ENCODE assay signal across 16 cellular contexts in the genomic region with DNA sequence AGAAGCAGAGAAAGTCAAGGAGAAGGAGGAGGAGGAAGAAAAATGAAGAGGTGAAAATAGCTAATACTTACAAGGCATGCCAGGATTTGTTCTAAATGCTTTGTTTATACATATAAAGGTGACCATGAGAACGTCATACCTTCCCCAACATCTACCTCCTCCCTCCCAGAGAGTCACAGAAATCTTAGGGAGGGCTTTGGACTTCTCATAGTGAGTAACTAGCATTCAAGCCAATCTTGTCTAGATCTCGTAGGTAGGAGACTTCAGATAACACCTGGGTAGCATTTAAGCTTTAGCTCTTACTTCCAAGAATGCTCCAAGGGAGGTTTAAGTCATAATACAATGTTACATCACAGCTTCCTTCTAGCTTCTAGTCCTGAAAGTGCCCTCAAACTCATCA. TPM values are rescaled to one million over a fixed set of nuclear protein-coding genes. Genes with fewer than 3 reads are reported as not detected.
DNase-seq lines count a peak whose midpoint lies in the region; ATAC-seq, FAIRE-seq and TF ChIP-seq lines count a peak whose summit lies in the region.
"Had no signal": no experiment of that assay in that cellular context is flagged by ENCODE, and none has a peak within 500 bp of the region (broad histone marks: within the 10 kb centered on the region; RNA-seq: fewer than 3 reads in every experiment).

No MANE protein-coding gene starts in this region.

- CTCF ChIA-PET in A549 (lab: Yijun Ruan, JAX), result interaction anchor here (0.7 to 5.3 kb wide), 36 partner anchors 8 to 868 kb away, joined by 3 to 112 read pairs (median 5); a partner anchor contains a TSS
- CTCF ChIA-PET in Calu3 (lab: Charles Lee), result interaction anchor here (0.7 to 2.6 kb wide), 14 partner anchors 36 to 797 kb away, joined by 3 to 16 read pairs (median 5); no protein-coding TSS in a partner anchor

- TF ChIP-seq RAD21 in A549 (conservative IDR thresholded peaks at IDR 0.05 in 1 of 2, IDR thresholded peaks at IDR 0.05 in 1 of 2), result no peak

- H3K4me1 ChIP-seq in A549, result no peaks in the 10 kb centered on the region
- H3K4me1 ChIP-seq in RWPE2 (ENCODE audit: insufficient read depth, poor library complexity, severe bottlenecking), result no peaks in the 10 kb centered on the region
- no peaks in the 10 kb centered on the region for H3K4me1 ChIP-seq in stomach
- H3K4me1 ChIP-seq: BLaER1 treated with 17β-estradiol and CSF1 and Interleukin-3, amounts not matched to agents 10 nM and 100 nM had no signal

- TF ChIP-seq EP300 in A549 (IDR thresholded peaks at IDR 0.05) (no peak), stomach (IDR thresholded peaks at IDR 0.05) (no peak)

- H3K9me3 Mint-ChIP-seq in Calu3 (ENCODE audit: low read depth, unreplicated experiment), result no peaks in the 10 kb centered on the region
- H3K9me3 Mint-ChIP-seq: CD8-positive, alpha-beta T cell; T-helper 1 cell treated with Interleukin-12 subunit alpha and Interleukin-12 subunit beta and Interleukin-4 antibody, amounts not matched to agents 30 μg/mL and 1 μg/mL, for 36 hours had no signal

- 60% methylated on average over 2 of the region's 2 CpGs for WGBS in A549 (ENCODE audit: missing lambda C conversion rate)
- WGBS in stomach, 5 donors, result 29 to 53% (median 41%) methylated on average over 2 of the region's 2 CpGs

- POLR2A ChIA-PET in A549 (lab: Yijun Ruan, JAX), result interaction anchor here (2.3 kb wide), 1 partner anchor 227 kb away, joined by 25 read pairs; a partner anchor contains a TSS

- H3K27ac ChIP-seq in A549, result no peak overlapping the region; a peak in 1 of 6 replicates
- no peak overlapping the region for H3K27ac ChIP-seq in RWPE2 (ENCODE audit: poor library complexity, severe bottlenecking)
- H3K27ac ChIP-seq in stomach, result no peak overlapping the region
- H3K27ac ChIP-seq: BLaER1 treated with 17β-estradiol and CSF1 and Interleukin-3, amounts not matched to agents 10 nM and 100 nM had no signal

- peak in 1 of 2 experiments; percentile 7 for DNase-seq in A549 (ENCODE audit: low read depth in 1 of 2, low spot score in 1 of 2)
- DNase-seq in Calu3, result no peak
- DNase-seq in LoVo (ENCODE audit: low spot score), result peak; percentile 13
- DNase-seq in RWPE2 (ENCODE audit: low spot score), result no peak
- no peak for DNase-seq in stomach
- no peak for DNase-seq in AG08395 (ENCODE audit: low spot score)
- no peak for DNase-seq in NCI-H1436 treated with DMSO at 0.1 percent for 48 hours (lab: John Stamatoyannopoulos, UW)
- DNase-seq: GF-D8; NK-92 treated with Interleukin-12 subunit alpha and Interleukin-12 subunit beta, amount 100 ng/mL, for 24 hours; T1000 had no signal

- TF ChIP-seq POLR2A in A549 (IDR thresholded peaks at IDR 0.05; ENCODE audit: low read length), result no peak
- no peak for TF ChIP-seq POLR2A in stomach (IDR thresholded peaks at IDR 0.05)

- intact Hi-C loops in Calu3 (cut with micrococcal nuclease; ENCODE audit: unreplicated experiment) (loop anchor here (10.0 kb wide), 1 partner anchor 863 kb away; no protein-coding TSS in a partner anchor), stomach (cut with DNase I; ENCODE audit: low total_unique reads) (no loop called here)

- peak overlapping the region; percentile 66 for H3K4me2 ChIP-seq in A549
- H3K4me2 ChIP-seq: BLaER1 treated with 17β-estradiol and CSF1 and Interleukin-3, amounts not matched to agents 10 nM and 100 nM had no signal

- no TSS peak for BruUV-seq in Calu3 (replicated peaks; lab: Mats Ljungman, UMichigan)

- peaks cover 5% of the 10 kb centered on the region for H3K36me3 Mint-ChIP-seq in Calu3 (ENCODE audit: insufficient read depth, unreplicated experiment)
- H3K36me3 Mint-ChIP-seq: CD8-positive, alpha-beta T cell had no signal

- ATAC-seq in A549 (no peak), RWPE2 (ENCODE audit: low read depth) (peak; percentile 25; the same call in 1 of the 3 replicates), HG02884 (IDR thresholded peaks at IDR 0.05; ENCODE audit: unreplicated experiment) (no peak)

- H3K36me3 ChIP-seq in RWPE2 (ENCODE audit: low read depth), result no peaks in the 10 kb centered on the region
- H3K36me3 ChIP-seq in stomach, result no peaks in the 10 kb centered on the region
- H3K36me3 ChIP-seq: BLaER1 treated with 17β-estradiol and CSF1 and Interleukin-3, amounts not matched to agents 10 nM and 100 nM; MG63 had no signal

- H3K27me3 Mint-ChIP-seq in Calu3 (ENCODE audit: unreplicated experiment), result no peaks in the 10 kb centered on the region

- peak overlapping the region; percentile 35; the same call in 2 of the 3 replicates for H3K4me3 ChIP-seq in A549
- no peak overlapping the region for H3K4me3 ChIP-seq in RWPE2 (ENCODE audit: severe bottlenecking)
- no peak overlapping the region for H3K4me3 ChIP-seq in stomach
- H3K4me3 ChIP-seq: BLaER1 treated with 17β-estradiol and CSF1 and Interleukin-3, amounts not matched to agents 10 nM and 100 nM; MG63 had no signal

- no peak for FAIRE-seq in A549 (lab: Jason Lieb, UNC)
- FAIRE-seq: H54 had no signal

- peak overlapping the region; percentile 65 for H3K4me3 Mint-ChIP-seq in Calu3 (ENCODE audit: low read depth, unreplicated experiment)

- H3K27me3 ChIP-seq in RWPE2 (ENCODE audit: insufficient read depth, poor library complexity, severe bottlenecking), result no peaks in the 10 kb centered on the region
- H3K27me3 ChIP-seq in stomach, result peaks cover 0 to 5% (median under 1%) of the 10 kb centered on the region in 3 donors
- H3K27me3 ChIP-seq: BLaER1 treated with 17β-estradiol and CSF1 and Interleukin-3, amounts not matched to agents 10 nM and 100 nM; MG63 had no signal

- H3K4me1 Mint-ChIP-seq in Calu3 (ENCODE audit: low read depth, unreplicated experiment), result no peaks in the 10 kb centered on the region

- H3K9me3 ChIP-seq in A549 (no peaks in the 10 kb centered on the region), RWPE2 (ENCODE audit: severe bottlenecking) (no peaks in the 10 kb centered on the region), stomach (no peaks in the 10 kb centered on the region)
- H3K9me3 ChIP-seq: BLaER1 treated with 17β-estradiol and CSF1 and Interleukin-3, amounts not matched to agents 10 nM and 100 nM; MG63 had no signal

- TF ChIP-seq CTCF in A549 (IDR thresholded peaks at IDR 0.05) (no peak), Calu3 (IDR thresholded peaks at IDR 0.05; ENCODE audit: unreplicated experiment) (no peak), RWPE2 (IDR thresholded peaks at IDR 0.05; ENCODE audit: poor library complexity, severe bottlenecking) (no peak), stomach (IDR thresholded peaks at IDR 0.05) (no peak)

- no peak overlapping the region for H3K27ac Mint-ChIP-seq in Calu3 (ENCODE audit: unreplicated experiment)
- H3K27ac Mint-ChIP-seq: CD8-positive, alpha-beta T cell; T-helper 1 cell treated with Interleukin-12 subunit alpha and Interleukin-12 subunit beta and Interleukin-4 antibody, amounts not matched to agents 30 μg/mL and 1 μg/mL, for 36 hours had no signal

TF ChIP-seq in A549, 52 proteins besides CTCF, POLR2A, EP300 and RAD21:
- TF ChIP-seq MYC (IDR thresholded peaks at IDR 0.05; ENCODE audit: borderline replicate concordance, low read length) (no peak), ZC3H11A (IDR thresholded peaks at IDR 0.05) (no peak)

RNA-seq across cellular contexts. Expression of a gene that starts 36.5 kb away (rescaled TPM):
- polyA plus RNA-seq in A549 (2011; rRNA removed), result 58.3 and 86.0 TPM in 2 replicates
- 10.4 and 11.9 TPM in 2 replicates for polyA plus RNA-seq in A549 (2012; cell fraction: cytosol; rRNA removed)
- 5.9 and 10.2 TPM in 2 replicates for polyA plus RNA-seq in A549 (2012; cell fraction: nucleus; rRNA removed)
- polyA plus RNA-seq in A549 (2017; fragmentation: RNase III; extraction: RNeasy Plus Mini Kit Qiagen cat#74134 plus additional on column Dnase treatment), result 31.0 to 33.7 TPM (median 32.8 TPM) in 3 replicates
- 14.7 and 14.8 TPM in 2 replicates for polyA minus RNA-seq in A549 (2011; rRNA and poly(A)+ RNA removed)
- total RNA-seq in Calu3 (2022), result 105 and 107 TPM in 2 replicates
- total RNA-seq in stomach, result 100 to 1,000 TPM in 1 of 5 donors, 10 to 100 TPM in 4; 35.0 to 155 (median 75.4) TPM
- polyA plus RNA-seq in stomach, result 10 to 100 TPM; 29.8 to 48.9 (median 44.0) TPM
